In genomic region chr19:51776561-51776960, GRCh38 we compare ENCODE assay signal across 5 cellular contexts. TPM values are rescaled to one million over a fixed set of nuclear protein-coding genes. Genes with fewer than 3 reads are reported as not detected.
"Had no signal": no experiment of that assay in that cellular context is flagged by ENCODE, and none has a peak within 500 bp of the region (broad histone marks: within the 10 kb centered on the region; RNA-seq: fewer than 3 reads in every experiment).

No MANE protein-coding gene starts in this region.

RNA-seq across cellular contexts. Expression of gene FPR2, which starts 15.6 kb away (rescaled TPM):
- total RNA-seq: HepG2, HT-29, IMR-90 had no signal
- polyA plus RNA-seq: HepG2, IgD-negative memory B cell, IMR-90 had no signal

RNA-seq across cellular contexts. Expression of gene FPR3, which starts 18.4 kb away (rescaled TPM):
- total RNA-seq: HepG2, HT-29, HT1080, IMR-90 had no signal
- polyA plus RNA-seq: HepG2, IgD-negative memory B cell, IMR-90 had no signal

RNA-seq across cellular contexts. Expression of gene FPR1, which starts 24.9 kb away (rescaled TPM):
- total RNA-seq: HepG2, HT-29, IMR-90 had no signal
- polyA plus RNA-seq: HepG2, IMR-90 had no signal

RNA-seq across cellular contexts. Expression of gene HAS1, which starts 52.8 kb away (rescaled TPM):
- total RNA-seq: HepG2, HT1080, IMR-90 had no signal
- polyA plus RNA-seq: IgD-negative memory B cell, IMR-90 had no signal
